15 cellular contexts compared by ENCODE assay signal in the genomic region with DNA sequence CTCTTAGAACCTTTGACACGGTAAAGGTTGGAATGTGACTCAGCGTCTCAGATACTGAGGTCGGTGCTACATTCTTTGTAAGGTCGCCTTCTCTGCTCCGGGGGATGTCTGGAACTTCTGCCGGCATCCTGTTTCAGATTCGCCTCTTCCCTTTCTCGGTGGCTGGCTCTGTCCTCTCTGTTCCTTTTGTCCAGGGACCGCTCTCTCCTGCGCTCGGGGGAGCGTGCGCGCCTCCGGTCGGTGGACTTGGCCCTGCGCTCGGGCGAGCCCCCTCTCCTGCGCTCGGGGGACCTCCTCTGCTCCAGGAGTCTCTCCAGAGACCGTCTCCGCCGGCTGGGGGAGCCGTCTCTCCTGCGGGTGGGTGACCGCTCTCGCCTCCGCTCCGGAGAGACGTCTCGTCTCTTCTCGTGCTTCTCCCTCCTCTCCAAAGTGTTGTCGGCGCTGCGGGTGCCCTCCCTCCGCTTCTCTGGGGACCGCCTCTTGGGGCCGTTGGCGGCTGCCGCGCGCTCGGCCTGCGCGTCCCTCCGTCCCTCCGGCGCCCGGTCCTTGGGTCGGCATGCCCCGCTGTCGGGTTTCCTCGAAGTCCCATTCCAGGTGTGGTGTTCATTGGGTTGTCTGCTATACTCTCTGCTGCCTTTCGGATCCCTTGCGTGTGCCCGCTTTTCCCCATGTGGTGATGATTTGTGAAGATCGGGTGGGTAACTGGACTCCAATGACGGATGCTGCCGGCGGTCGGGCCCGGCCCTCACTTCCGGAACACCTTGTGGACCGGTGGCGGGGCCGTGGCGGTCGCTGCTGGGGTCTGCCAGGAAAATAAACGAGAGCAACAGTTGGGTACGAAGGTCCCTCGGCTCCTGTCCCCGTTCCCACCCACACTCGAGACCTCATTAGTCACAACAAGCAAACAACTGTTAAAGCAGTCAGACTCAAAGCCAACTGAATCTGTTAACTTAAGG.
DNase-seq lines count a peak whose midpoint lies in the region; ATAC-seq, FAIRE-seq and TF ChIP-seq lines count a peak whose summit lies in the region.
"Had no signal": no experiment of that assay in that cellular context is flagged by ENCODE, and none has a peak within 500 bp of the region (broad histone marks: within the 10 kb centered on the region; RNA-seq: fewer than 3 reads in every experiment).

No MANE protein-coding gene starts in this region.

- H3K4me1 ChIP-seq in iPS DF 6.9 (ENCODE audit: control insufficient read depth, insufficient read depth, low read length): 0 out of 2 replicates have a peak, but pooled peaks cover 1% of the 10 kb centered on the region
- H3K4me1 ChIP-seq: colonic mucosa, gastroesophageal sphincter had no signal

- no peak overlapping the region for H3K27ac ChIP-seq in iPS DF 6.9 (ENCODE audit: low read length)
- H3K27ac ChIP-seq: C4-2B, colonic mucosa, skin epidermis had no signal

- H3K9me3 ChIP-seq in iPS DF 6.9 (ENCODE audit: control insufficient read depth, insufficient read depth, low read length): no peaks in the 10 kb centered on the region
- H3K9me3 ChIP-seq: colonic mucosa, gastroesophageal sphincter had no signal

- no peaks in the 10 kb centered on the region for H3K36me3 ChIP-seq in iPS DF 6.9 (ENCODE audit: control insufficient read depth, insufficient read depth, low read length)
- H3K36me3 ChIP-seq: colonic mucosa had no signal

- peak overlapping the region; percentile 23 for H3K4me3 ChIP-seq in astrocyte of the spinal cord (ENCODE audit: low read depth, low read length)
- H3K4me3 ChIP-seq in iPS DF 6.9 (ENCODE audit: low read length): peak overlapping the region; percentile 33; the same call in 1 of the 2 replicates
- H3K4me3 ChIP-seq in retinal pigment epithelial cell (ENCODE audit: low read length): peak overlapping the region; percentile 12
- H3K4me3 ChIP-seq: colonic mucosa had no signal

- DNase-seq in EL: peak; percentile 14
- no peak for DNase-seq in astrocyte of the spinal cord (ENCODE audit: low read depth, low spot score)
- DNase-seq in iPS DF 6.9 (ENCODE audit: low read depth, low spot score): no peak
- no peak for DNase-seq in retinal pigment epithelial cell (ENCODE audit: low read depth)
- DNase-seq in GM12891 (ENCODE audit: insufficient read length, low spot score): no peak
- no peak for DNase-seq in cerebellar cortex (ENCODE audit: low spot score)
- DNase-seq in amygdala (lab: John Stamatoyannopoulos, UW): no peak
- DNase-seq: colonic mucosa; HCEC 1CT; NCI-H1694; NK-92 treated with Interleukin-12 subunit alpha and Interleukin-12 subunit beta, amount 100 ng/mL, for 24 hours had no signal

- no peak for TF ChIP-seq POLR2A in GM12891 (IDR thresholded peaks at IDR 0.05; ENCODE audit: low read depth, low read length)

- ATAC-seq in GM19463 (IDR thresholded peaks at IDR 0.05; ENCODE audit: unreplicated experiment): no peak
- ATAC-seq: gastroesophageal sphincter had no signal

- TF ChIP-seq CTCF in astrocyte of the spinal cord (IDR thresholded peaks at IDR 0.05; ENCODE audit: low read depth, low read length) (no peak), retinal pigment epithelial cell (conservative IDR thresholded peaks at IDR 0.05; ENCODE audit: low read depth, low read length) (no peak)

- no CpG with 5 or more reads among the region's 74 CpGs for WGBS in iPS DF 6.9 (ENCODE audit: insufficient coverage, insufficient read length)

- no peak for FAIRE-seq in GM12891 (lab: Jason Lieb, UNC)

- no peaks in the 10 kb centered on the region for H3K27me3 ChIP-seq in iPS DF 6.9 (ENCODE audit: control insufficient read depth, insufficient read depth, low read length)
- H3K27me3 ChIP-seq: colonic mucosa, gastroesophageal sphincter had no signal

- in situ Hi-C loops in astrocyte of the spinal cord (cut with HindIII; ENCODE audit: low sequenced_read_pairs): no loop called here

TF ChIP-seq in GM12891, 5 proteins besides CTCF, POLR2A, EP300 and RAD21:
- TF ChIP-seq PAX5 (IDR thresholded peaks at IDR 0.05; ENCODE audit: insufficient read depth, low read length, severe bottlenecking): no peak
- no peak for TF ChIP-seq POLR2AphosphoS5 (IDR thresholded peaks at IDR 0.05; ENCODE audit: low read depth, low read length)
- no peak for TF ChIP-seq POU2F2 (IDR thresholded peaks at IDR 0.05; ENCODE audit: low read depth, low read length)
- TF ChIP-seq SPI1 (IDR thresholded peaks at IDR 0.05; ENCODE audit: low read depth, low read length): no peak
- no peak for TF ChIP-seq TAF1 (IDR thresholded peaks at IDR 0.05; ENCODE audit: low read depth, low read length)
TF ChIP-seq in GM12891: peak in this region for 0.
